ENCODE assay signal across 13 cellular contexts in genomic region chr15:49589030-49589429, GRCh38.
A peak's percentile ranks its signal among the peaks of the same experiment; 100 is the strongest.
DNase-seq lines count a peak whose midpoint lies in the region; ATAC-seq and TF ChIP-seq lines count a peak whose summit lies in the region.
"Had no signal": no experiment of that assay in that cellular context is flagged by ENCODE, and none has a peak within 500 bp of the region (broad histone marks: within the 10 kb centered on the region; RNA-seq: fewer than 3 reads in every experiment).

No MANE protein-coding gene starts in this region.

- no peak overlapping the region for H3K27ac ChIP-seq in RWPE2 (ENCODE audit: poor library complexity, severe bottlenecking)
- H3K27ac ChIP-seq: heart left ventricle had no signal

- H3K9me3 ChIP-seq in RWPE2 (ENCODE audit: severe bottlenecking) = no peaks in the 10 kb centered on the region

- no peaks in the 10 kb centered on the region for H3K4me1 ChIP-seq in RWPE2 (ENCODE audit: insufficient read depth, poor library complexity, severe bottlenecking)

- ATAC-seq in HG02970 (IDR thresholded peaks at IDR 0.05; ENCODE audit: low FRiP score, unreplicated experiment) (peak; percentile 75), RWPE2 (ENCODE audit: low read depth) (peak; percentile 48; the same call in 1 of the 3 replicates), HG02798 (IDR thresholded peaks at IDR 0.05; ENCODE audit: poor library complexity, unreplicated experiment) (no peak), HG03095 (IDR thresholded peaks at IDR 0.05; ENCODE audit: unreplicated experiment) (no peak)
- ATAC-seq: heart left ventricle had no signal

- DNase-seq in ELR (ENCODE audit: low read depth) (peak; percentile 8), GM19240 (ENCODE audit: insufficient read length, low spot score) (peak; percentile 1), RWPE2 (ENCODE audit: low spot score) (no peak), HPDE6-E6E7 (ENCODE audit: extremely low spot score) (no peak)
- no peak for DNase-seq in stimulated activated CD4-positive, alpha-beta T cell treated with anti-CD3 and anti-CD28 coated beads, Interleukin-4, amount 100 ng/mL, for 1 hour
- DNase-seq: activated CD4-positive, alpha-beta memory T cell treated with anti-CD3 and anti-CD28 coated beads, Interleukin-2, amount 10 ng/mL, durations not matched to agents 7 days and 5 days; heart left ventricle; NCI-H1694; stimulated activated CD4-positive, alpha-beta T cell treated with anti-CD3 and anti-CD28 coated beads, Interleukin-4, amount 100 ng/mL, for 24 hours; substantia nigra had no signal

- no peaks in the 10 kb centered on the region for H3K27me3 ChIP-seq in RWPE2 (ENCODE audit: insufficient read depth, poor library complexity, severe bottlenecking)
- H3K27me3 ChIP-seq: heart left ventricle had no signal

- no peak overlapping the region for H3K4me3 ChIP-seq in RWPE2 (ENCODE audit: severe bottlenecking)
- H3K4me3 ChIP-seq: heart left ventricle had no signal

- H3K36me3 ChIP-seq in RWPE2 (ENCODE audit: low read depth) = no peaks in the 10 kb centered on the region
- H3K36me3 ChIP-seq: heart left ventricle had no signal

- TF ChIP-seq CTCF in RWPE2 (IDR thresholded peaks at IDR 0.05; ENCODE audit: poor library complexity, severe bottlenecking) = no peak

Comparison
In these comparisons a context has a peak if more than half of its experiments do, and no peak if none do; other contexts are left out.
1. DNase-seq: peak in ELR (single experiment) and GM19240 (single experiment); none in RWPE2 (single experiment), stimulated activated CD4-positive, alpha-beta T cell treated with anti-CD3 and anti-CD28 coated beads, Interleukin-4, amount 100 ng/mL, for 1 hour (single experiment) and HPDE6-E6E7 (single experiment).
2. ATAC-seq: peak in HG02970 (single experiment) and RWPE2 (single experiment); none in HG02798 (single experiment) and HG03095 (single experiment).